ENCODE assay signal across 1 cellular context in the genomic region with DNA sequence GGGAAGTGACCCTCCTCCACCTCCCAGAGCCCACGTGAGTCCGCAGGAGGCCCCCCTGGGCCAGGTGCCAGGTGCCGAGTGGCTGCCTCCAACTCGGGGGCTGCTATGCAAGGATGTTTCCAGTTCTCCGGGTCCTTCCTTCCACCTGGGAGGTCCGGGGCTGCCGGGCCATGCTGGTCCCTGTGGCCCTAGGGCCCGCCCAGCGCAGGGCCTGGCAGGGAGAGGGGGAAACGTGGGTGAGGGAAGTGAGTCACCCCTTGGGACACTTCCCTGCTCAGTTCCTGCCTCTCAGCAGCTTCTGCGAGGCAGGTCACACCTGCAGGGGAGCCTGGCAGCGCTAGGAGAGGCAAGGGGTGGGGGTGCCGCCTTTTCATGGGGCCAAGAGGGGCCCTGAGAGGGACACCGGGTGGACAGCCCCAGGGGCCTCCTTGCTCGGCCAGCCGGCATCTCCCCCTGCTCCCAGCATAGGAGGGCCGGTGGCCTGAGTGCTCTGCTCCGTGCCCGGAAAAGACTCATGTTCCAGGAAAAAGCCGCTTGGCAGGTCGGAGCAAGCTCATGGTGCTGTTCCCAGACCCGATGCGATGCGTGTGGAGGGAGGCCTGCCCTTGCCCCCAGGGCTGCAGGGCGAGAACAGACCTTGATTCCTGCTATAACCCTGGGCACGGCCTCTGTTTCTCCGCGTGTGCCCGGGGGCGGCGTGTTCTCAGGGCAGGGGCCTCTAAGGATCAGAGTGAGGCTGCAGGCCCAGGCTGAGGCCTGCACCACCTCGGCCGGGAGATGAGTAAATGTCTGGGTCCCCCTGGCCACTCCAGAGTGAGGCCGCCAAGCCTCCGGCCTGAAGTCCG.
TF ChIP-seq lines count a peak whose summit lies in the region.

No MANE protein-coding gene starts in this region.

TF ChIP-seq in HepG2, 621 proteins besides CTCF, POLR2A, EP300 and RAD21 (continued from another document and continues in another):
- TF ChIP-seq, protein P1, sequence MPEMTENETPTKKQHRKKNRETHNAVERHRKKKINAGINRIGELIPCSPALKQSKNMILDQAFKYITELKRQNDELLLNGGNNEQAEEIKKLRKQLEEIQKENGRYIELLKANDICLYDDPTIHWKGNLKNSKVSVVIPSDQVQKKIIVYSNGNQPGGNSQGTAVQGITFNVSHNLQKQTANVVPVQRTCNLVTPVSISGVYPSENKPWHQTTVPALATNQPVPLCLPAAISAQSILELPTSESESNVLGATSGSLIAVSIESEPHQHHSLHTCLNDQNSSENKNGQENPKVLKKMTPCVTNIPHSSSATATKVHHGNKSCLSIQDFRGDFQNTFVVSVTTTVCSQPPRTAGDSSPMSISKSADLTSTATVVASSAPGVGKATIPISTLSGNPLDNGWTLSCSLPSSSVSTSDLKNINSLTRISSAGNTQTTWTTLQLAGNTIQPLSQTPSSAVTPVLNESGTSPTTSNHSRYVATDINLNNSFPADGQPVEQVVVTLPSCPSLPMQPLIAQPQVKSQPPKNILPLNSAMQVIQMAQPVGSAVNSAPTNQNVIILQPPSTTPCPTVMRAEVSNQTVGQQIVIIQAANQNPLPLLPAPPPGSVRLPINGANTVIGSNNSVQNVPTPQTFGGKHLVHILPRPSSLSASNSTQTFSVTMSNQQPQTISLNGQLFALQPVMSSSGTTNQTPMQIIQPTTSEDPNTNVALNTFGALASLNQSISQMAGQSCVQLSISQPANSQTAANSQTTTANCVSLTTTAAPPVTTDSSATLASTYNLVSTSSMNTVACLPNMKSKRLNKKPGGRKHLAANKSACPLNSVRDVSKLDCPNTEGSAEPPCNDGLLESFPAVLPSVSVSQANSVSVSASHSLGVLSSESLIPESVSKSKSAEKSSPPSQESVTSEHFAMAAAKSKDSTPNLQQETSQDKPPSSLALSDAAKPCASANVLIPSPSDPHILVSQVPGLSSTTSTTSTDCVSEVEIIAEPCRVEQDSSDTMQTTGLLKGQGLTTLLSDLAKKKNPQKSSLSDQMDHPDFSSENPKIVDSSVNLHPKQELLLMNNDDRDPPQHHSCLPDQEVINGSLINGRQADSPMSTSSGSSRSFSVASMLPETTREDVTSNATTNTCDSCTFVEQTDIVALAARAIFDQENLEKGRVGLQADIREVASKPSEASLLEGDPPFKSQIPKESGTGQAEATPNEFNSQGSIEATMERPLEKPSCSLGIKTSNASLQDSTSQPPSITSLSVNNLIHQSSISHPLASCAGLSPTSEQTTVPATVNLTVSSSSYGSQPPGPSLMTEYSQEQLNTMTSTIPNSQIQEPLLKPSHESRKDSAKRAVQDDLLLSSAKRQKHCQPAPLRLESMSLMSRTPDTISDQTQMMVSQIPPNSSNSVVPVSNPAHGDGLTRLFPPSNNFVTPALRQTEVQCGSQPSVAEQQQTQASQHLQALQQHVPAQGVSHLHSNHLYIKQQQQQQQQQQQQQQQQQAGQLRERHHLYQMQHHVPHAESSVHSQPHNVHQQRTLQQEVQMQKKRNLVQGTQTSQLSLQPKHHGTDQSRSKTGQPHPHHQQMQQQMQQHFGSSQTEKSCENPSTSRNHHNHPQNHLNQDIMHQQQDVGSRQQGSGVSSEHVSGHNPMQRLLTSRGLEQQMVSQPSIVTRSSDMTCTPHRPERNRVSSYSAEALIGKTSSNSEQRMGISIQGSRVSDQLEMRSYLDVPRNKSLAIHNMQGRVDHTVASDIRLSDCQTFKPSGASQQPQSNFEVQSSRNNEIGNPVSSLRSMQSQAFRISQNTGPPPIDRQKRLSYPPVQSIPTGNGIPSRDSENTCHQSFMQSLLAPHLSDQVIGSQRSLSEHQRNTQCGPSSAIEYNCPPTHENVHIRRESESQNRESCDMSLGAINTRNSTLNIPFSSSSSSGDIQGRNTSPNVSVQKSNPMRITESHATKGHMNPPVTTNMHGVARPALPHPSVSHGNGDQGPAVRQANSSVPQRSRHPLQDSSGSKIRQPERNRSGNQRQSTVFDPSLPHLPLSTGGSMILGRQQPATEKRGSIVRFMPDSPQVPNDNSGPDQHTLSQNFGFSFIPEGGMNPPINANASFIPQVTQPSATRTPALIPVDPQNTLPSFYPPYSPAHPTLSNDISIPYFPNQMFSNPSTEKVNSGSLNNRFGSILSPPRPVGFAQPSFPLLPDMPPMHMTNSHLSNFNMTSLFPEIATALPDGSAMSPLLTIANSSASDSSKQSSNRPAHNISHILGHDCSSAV (CRISPR knock-in tag; IDR thresholded peaks at IDR 0.05; ENCODE audit: borderline replicate concordance), result no peak
- TF ChIP-seq, protein P2, sequence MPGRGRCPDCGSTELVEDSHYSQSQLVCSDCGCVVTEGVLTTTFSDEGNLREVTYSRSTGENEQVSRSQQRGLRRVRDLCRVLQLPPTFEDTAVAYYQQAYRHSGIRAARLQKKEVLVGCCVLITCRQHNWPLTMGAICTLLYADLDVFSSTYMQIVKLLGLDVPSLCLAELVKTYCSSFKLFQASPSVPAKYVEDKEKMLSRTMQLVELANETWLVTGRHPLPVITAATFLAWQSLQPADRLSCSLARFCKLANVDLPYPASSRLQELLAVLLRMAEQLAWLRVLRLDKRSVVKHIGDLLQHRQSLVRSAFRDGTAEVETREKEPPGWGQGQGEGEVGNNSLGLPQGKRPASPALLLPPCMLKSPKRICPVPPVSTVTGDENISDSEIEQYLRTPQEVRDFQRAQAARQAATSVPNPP (CRISPR knock-in tag; IDR thresholded peaks at IDR 0.05), result no peak
- no peak for TF ChIP-seq GABPA (IDR thresholded peaks at IDR 0.05; ENCODE audit: low read depth, low read length)
- TF ChIP-seq GABPA (CRISPR knock-in tag; IDR thresholded peaks at IDR 0.05; ENCODE audit: low read depth), result peak; percentile 44; the same call in 1 of the 2 replicates
- TF ChIP-seq, protein P3, sequence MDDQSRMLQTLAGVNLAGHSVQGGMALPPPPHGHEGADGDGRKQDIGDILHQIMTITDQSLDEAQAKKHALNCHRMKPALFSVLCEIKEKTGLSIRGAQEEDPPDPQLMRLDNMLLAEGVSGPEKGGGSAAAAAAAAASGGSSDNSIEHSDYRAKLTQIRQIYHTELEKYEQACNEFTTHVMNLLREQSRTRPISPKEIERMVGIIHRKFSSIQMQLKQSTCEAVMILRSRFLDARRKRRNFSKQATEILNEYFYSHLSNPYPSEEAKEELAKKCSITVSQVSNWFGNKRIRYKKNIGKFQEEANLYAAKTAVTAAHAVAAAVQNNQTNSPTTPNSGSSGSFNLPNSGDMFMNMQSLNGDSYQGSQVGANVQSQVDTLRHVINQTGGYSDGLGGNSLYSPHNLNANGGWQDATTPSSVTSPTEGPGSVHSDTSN (CRISPR knock-in tag; IDR thresholded peaks at IDR 0.05; ENCODE audit: borderline replicate concordance), result no peak
- peak; percentile 69; the same call in 1 of the 2 replicates for TF ChIP-seq ETV5 (CRISPR knock-in tag; IDR thresholded peaks at IDR 0.05; ENCODE audit: borderline replicate concordance)
- TF ChIP-seq, protein P4, sequence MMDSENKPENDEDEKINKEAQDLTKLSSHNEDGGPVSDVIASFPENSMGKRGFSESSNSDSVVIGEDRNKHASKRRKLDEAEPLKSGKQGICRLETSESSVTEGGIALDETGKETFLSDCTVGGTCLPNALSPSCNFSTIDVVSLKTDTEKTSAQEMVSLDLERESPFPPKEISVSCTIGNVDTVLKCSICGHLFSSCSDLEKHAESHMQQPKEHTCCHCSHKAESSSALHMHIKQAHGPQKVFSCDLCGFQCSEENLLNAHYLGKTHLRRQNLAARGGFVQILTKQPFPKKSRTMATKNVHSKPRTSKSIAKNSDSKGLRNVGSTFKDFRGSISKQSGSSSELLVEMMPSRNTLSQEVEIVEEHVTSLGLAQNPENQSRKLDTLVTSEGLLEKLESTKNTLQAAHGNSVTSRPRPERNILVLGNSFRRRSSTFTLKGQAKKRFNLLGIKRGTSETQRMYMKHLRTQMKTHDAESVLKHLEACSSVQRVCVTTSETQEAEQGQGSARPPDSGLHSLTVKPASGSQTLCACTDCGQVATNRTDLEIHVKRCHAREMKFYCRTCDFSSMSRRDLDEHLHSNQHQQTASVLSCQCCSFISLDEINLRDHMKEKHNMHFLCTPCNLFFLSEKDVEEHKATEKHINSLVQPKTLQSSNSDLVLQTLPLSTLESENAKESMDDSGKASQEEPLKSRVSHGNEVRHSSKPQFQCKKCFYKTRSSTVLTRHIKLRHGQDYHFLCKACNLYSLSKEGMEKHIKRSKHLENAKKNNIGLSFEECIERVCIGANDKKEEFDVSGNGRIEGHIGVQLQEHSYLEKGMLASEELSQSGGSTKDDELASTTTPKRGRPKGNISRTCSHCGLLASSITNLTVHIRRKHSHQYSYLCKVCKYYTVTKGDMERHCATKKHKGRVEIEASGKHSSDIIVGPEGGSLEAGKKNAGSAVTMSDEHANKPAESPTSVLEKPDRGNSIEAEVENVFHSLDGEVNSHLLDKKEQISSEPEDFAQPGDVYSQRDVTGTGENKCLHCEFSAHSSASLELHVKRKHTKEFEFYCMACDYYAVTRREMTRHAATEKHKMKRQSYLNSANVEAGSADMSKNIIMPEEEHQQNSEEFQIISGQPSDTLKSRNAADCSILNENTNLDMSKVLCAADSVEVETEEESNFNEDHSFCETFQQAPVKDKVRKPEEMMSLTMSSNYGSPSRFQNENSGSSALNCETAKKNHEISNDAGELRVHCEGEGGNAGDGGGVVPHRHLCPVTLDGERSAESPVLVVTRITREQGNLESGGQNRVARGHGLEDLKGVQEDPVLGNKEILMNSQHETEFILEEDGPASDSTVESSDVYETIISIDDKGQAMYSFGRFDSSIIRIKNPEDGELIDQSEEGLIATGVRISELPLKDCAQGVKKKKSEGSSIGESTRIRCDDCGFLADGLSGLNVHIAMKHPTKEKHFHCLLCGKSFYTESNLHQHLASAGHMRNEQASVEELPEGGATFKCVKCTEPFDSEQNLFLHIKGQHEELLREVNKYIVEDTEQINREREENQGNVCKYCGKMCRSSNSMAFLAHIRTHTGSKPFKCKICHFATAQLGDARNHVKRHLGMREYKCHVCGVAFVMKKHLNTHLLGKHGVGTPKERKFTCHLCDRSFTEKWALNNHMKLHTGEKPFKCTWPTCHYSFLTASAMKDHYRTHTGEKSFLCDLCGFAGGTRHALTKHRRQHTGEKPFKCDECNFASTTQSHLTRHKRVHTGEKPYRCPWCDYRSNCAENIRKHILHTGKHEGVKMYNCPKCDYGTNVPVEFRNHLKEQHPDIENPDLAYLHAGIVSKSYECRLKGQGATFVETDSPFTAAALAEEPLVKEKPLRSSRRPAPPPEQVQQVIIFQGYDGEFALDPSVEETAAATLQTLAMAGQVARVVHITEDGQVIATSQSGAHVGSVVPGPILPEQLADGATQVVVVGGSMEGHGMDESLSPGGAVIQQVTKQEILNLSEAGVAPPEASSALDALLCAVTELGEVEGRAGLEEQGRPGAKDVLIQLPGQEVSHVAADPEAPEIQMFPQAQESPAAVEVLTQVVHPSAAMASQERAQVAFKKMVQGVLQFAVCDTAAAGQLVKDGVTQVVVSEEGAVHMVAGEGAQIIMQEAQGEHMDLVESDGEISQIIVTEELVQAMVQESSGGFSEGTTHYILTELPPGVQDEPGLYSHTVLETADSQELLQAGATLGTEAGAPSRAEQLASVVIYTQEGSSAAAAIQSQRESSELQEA (CRISPR knock-in tag; IDR thresholded peaks at IDR 0.05; ENCODE audit: not compliant biosample characterization), result peak; percentile 37
- TF ChIP-seq, protein P5, sequence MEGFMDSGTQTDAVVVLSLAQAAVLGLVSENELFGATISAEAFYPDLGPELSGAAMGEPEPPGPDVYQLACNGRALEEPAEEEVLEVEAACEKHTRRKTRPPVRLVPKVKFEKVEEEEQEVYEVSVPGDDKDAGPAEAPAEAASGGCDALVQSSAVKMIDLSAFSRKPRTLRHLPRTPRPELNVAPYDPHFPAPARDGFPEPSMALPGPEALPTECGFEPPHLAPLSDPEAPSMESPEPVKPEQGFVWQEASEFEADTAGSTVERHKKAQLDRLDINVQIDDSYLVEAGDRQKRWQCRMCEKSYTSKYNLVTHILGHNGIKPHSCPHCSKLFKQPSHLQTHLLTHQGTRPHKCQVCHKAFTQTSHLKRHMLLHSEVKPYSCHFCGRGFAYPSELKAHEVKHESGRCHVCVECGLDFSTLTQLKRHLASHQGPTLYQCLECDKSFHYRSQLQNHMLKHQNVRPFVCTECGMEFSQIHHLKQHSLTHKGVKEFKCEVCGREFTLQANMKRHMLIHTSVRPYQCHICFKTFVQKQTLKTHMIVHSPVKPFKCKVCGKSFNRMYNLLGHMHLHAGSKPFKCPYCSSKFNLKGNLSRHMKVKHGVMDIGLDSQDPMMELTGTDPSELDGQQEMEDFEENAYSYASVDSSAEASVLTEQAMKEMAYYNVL (CRISPR knock-in tag; IDR thresholded peaks at IDR 0.05; ENCODE audit: borderline replicate concordance), result no peak
- TF ChIP-seq ZNF747 (CRISPR knock-in tag; IDR thresholded peaks at IDR 0.05; ENCODE audit: borderline replicate concordance), result no peak
- no peak for TF ChIP-seq NFYB (CRISPR knock-in tag; IDR thresholded peaks at IDR 0.05)
- no peak for TF ChIP-seq NFATC3 (CRISPR knock-in tag; IDR thresholded peaks at IDR 0.05)
- TF ChIP-seq, protein P6, sequence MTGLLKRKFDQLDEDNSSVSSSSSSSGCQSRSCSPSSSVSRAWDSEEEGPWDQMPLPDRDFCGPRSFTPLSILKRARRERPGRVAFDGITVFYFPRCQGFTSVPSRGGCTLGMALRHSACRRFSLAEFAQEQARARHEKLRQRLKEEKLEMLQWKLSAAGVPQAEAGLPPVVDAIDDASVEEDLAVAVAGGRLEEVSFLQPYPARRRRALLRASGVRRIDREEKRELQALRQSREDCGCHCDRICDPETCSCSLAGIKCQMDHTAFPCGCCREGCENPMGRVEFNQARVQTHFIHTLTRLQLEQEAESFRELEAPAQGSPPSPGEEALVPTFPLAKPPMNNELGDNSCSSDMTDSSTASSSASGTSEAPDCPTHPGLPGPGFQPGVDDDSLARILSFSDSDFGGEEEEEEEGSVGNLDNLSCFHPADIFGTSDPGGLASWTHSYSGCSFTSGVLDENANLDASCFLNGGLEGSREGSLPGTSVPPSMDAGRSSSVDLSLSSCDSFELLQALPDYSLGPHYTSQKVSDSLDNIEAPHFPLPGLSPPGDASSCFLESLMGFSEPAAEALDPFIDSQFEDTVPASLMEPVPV (CRISPR knock-in tag; IDR thresholded peaks at IDR 0.05), result no peak
- TF ChIP-seq SP1 (IDR thresholded peaks at IDR 0.05), result no peak
- TF ChIP-seq SP1 (CRISPR knock-in tag; IDR thresholded peaks at IDR 0.05), result no peak
- TF ChIP-seq ZNF3 (CRISPR knock-in tag; IDR thresholded peaks at IDR 0.05), result no peak
- TF ChIP-seq CC2D1A (CRISPR knock-in tag; IDR thresholded peaks at IDR 0.05), result no peak
- TF ChIP-seq RXRB (CRISPR knock-in tag; IDR thresholded peaks at IDR 0.05; ENCODE audit: borderline replicate concordance), result peak; percentile 34; the same call in 1 of the 2 replicates
- TF ChIP-seq TP53 (CRISPR knock-in tag; conservative IDR thresholded peaks at IDR 0.05), result no peak
- no peak for TF ChIP-seq ZNF792 (CRISPR knock-in tag; IDR thresholded peaks at IDR 0.05)
- TF ChIP-seq GLI4 (CRISPR knock-in tag; IDR thresholded peaks at IDR 0.05; ENCODE audit: borderline replicate concordance), result 0 out of 2 replicates have a peak, but pooled peaks have one; percentile 25
- TF ChIP-seq ZNF484 (CRISPR knock-in tag; IDR thresholded peaks at IDR 0.05; ENCODE audit: borderline replicate concordance, low read depth), result no peak
- peak; percentile 3; the same call in 1 of the 2 replicates for TF ChIP-seq BHLHE40 (IDR thresholded peaks at IDR 0.05; ENCODE audit: low read length)
- TF ChIP-seq, protein P7, sequence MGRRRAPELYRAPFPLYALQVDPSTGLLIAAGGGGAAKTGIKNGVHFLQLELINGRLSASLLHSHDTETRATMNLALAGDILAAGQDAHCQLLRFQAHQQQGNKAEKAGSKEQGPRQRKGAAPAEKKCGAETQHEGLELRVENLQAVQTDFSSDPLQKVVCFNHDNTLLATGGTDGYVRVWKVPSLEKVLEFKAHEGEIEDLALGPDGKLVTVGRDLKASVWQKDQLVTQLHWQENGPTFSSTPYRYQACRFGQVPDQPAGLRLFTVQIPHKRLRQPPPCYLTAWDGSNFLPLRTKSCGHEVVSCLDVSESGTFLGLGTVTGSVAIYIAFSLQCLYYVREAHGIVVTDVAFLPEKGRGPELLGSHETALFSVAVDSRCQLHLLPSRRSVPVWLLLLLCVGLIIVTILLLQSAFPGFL (CRISPR knock-in tag; IDR thresholded peaks at IDR 0.05), result no peak
